Comparison of ENCODE assay signal across 1 cellular context in genomic region chr11:69033431-69033830, GRCh38.
TF ChIP-seq lines count a peak whose summit lies in the region.

No MANE protein-coding gene starts in this region.

TF ChIP-seq in H1, 55 proteins besides CTCF, POLR2A, EP300 and RAD21:
- TF ChIP-seq KDM1A (IDR thresholded peaks at IDR 0.05; ENCODE audit: borderline replicate concordance, low read length) (no peak), JUND (IDR thresholded peaks at IDR 0.05; ENCODE audit: low read length) (no peak), SIX5 (IDR thresholded peaks at IDR 0.05; ENCODE audit: low read depth, low read length) (no peak), KDM5A (IDR thresholded peaks at IDR 0.05; ENCODE audit: low read length) (no peak), TBP (IDR thresholded peaks at IDR 0.05; ENCODE audit: low read depth, low read length) (no peak), CEBPB (IDR thresholded peaks at IDR 0.05; ENCODE audit: low read depth, low read length) (no peak), NANOG (IDR thresholded peaks at IDR 0.05; ENCODE audit: insufficient read depth, low read depth, low read length, poor library complexity, severe bottlenecking) (no peak), NRF1 (IDR thresholded peaks at IDR 0.05; ENCODE audit: low read depth, low read length) (no peak), TAF1 (IDR thresholded peaks at IDR 0.05; ENCODE audit: low read depth, low read length) (no peak), JUN (IDR thresholded peaks at IDR 0.05; ENCODE audit: low read depth, low read length) (no peak), CTBP2 (IDR thresholded peaks at IDR 0.05; ENCODE audit: borderline replicate concordance, insufficient read depth, insufficient read length, low read length) (no peak)
- TF ChIP-seq, protein P1, sequence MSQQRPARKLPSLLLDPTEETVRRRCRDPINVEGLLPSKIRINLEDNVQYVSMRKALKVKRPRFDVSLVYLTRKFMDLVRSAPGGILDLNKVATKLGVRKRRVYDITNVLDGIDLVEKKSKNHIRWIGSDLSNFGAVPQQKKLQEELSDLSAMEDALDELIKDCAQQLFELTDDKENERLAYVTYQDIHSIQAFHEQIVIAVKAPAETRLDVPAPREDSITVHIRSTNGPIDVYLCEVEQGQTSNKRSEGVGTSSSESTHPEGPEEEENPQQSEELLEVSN (IDR thresholded peaks at IDR 0.05) = no peak
TF ChIP-seq in H1: peak in this region for 0.
